In the genomic region with DNA sequence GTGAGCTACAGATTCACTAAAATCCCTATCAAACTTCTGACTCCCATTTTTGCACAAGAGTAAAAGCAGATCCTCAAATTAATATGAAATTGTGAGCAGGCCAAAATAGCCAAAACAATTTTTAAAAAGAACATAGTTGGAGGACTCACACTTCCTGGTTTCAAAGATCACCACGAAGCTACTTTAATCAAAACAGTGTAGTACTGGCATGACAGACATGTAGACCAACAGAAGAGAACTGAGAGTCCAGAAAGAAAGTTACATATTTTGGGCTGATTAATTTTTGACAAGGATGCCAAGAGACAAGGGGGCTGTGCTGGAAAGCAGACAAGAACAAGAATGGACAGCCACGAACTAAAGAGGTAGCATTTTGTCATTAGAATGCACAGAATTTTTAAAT, we compare ENCODE assay signal across 9 cellular contexts. TPM values are rescaled to one million over a fixed set of nuclear protein-coding genes. Genes with fewer than 3 reads are reported as not detected.
A peak's percentile ranks its signal among the peaks of the same experiment; 100 is the strongest.
DNase-seq lines count a peak whose midpoint lies in the region; ATAC-seq, FAIRE-seq and TF ChIP-seq lines count a peak whose summit lies in the region.
"Had no signal": no experiment of that assay in that cellular context is flagged by ENCODE, and none has a peak within 500 bp of the region (broad histone marks: within the 10 kb centered on the region; RNA-seq: fewer than 3 reads in every experiment).

No MANE protein-coding gene starts in this region.

- TF ChIP-seq CTCF in IMR-90 (conservative IDR thresholded peaks at IDR 0.05; ENCODE audit: low read depth, low read length) (no peak), HepG2 (CRISPR knock-in tag; IDR thresholded peaks at IDR 0.05) (no peak), GM13976 (IDR thresholded peaks at IDR 0.05; ENCODE audit: borderline replicate concordance, control extremely low read depth, extremely low read depth, insufficient read depth, missing control alignments) (no peak)

- TF ChIP-seq RAD21 in IMR-90 (IDR thresholded peaks at IDR 0.05; ENCODE audit: low read length) (no peak), HepG2 (CRISPR knock-in tag; IDR thresholded peaks at IDR 0.05) (no peak)

- H2BK120ac ChIP-seq in IMR-90 (ENCODE audit: low read depth, low read length), result no peak overlapping the region

- TF ChIP-seq POLR2A in IMR-90 (IDR thresholded peaks at IDR 0.05; ENCODE audit: low read depth, low read length), result no peak
- no peak for TF ChIP-seq POLR2A in HepG2 (IDR thresholded peaks at IDR 0.05; ENCODE audit: insufficient read depth in 1 of 2, low read depth in 2 of 2, low read length in 2 of 2)

- FAIRE-seq in HepG2 (lab: Jason Lieb, UNC), result no peak

- H2BK15ac ChIP-seq in IMR-90 (ENCODE audit: low read depth, low read length), result no peak overlapping the region

- BruUV-seq in IMR-90 (replicated peaks; lab: Mats Ljungman, UMichigan) (no TSS peak), HepG2 (replicated peaks; lab: Mats Ljungman, UMichigan) (no TSS peak)

- H3K79me1 ChIP-seq in IMR-90 (ENCODE audit: low read depth in 1 of 2, low read length in 2 of 2), result peaks cover 23 to 62% of the 10 kb centered on the region in 2 experiments

- POLR2A ChIA-PET in IMR-90 (lab: Charles Lee; ENCODE audit: unreplicated experiment), result no interaction called here
- POLR2A ChIA-PET in HepG2 (lab: Yijun Ruan, JAX), result interaction anchor here (1.0 to 1.3 kb wide), 2 partner anchors 13 to 138 kb away, joined by 3 read pairs; a partner anchor contains a TSS

- no peak overlapping the region for H4K91ac ChIP-seq in IMR-90 (ENCODE audit: insufficient read depth, low read depth, low read length)

- peak; percentile 54 for DNase-seq in CD1c-positive myeloid dendritic cell (ENCODE audit: extremely low spot score)
- no peak for DNase-seq in IMR-90
- DNase-seq in HepG2 (ENCODE audit: low spot score), result no peak
- DNase-seq in posterior vena cava (ENCODE audit: low spot score), result no peak
- DNase-seq in GM13976 (ENCODE audit: low spot score), result no peak
- DNase-seq in NCI-H1417 (lab: John Stamatoyannopoulos, UW), result no peak
- DNase-seq in H4 (ENCODE audit: low spot score), result no peak
- DNase-seq: NCI-H1092 treated with DMSO at 0.1 percent for 48 hours had no signal

- H3K9me3 ChIP-seq in IMR-90 (ENCODE audit: control insufficient read depth, insufficient read depth, low read length), result no peaks in the 10 kb centered on the region
- H3K9me3 ChIP-seq in HepG2 (ENCODE audit: low read length), result no peaks in the 10 kb centered on the region

- no peak overlapping the region for H2AK9ac ChIP-seq in IMR-90 (replicated peaks; ENCODE audit: low read depth, low read length, poor library complexity)

- ATAC-seq in GM21526 (IDR thresholded peaks at IDR 0.05; ENCODE audit: low FRiP score, unreplicated experiment) (peak; percentile 56), IMR-90 (ENCODE audit: low read depth) (peak; percentile 48; the same call in 1 of the 2 replicates), HepG2 (no peak)

- no peaks in the 10 kb centered on the region for H3K36me3 ChIP-seq in IMR-90 (ENCODE audit: control insufficient read depth, insufficient read depth, low read length)
- H3K36me3 ChIP-seq in HepG2 (replicated peaks in 1 of 2; ENCODE audit: control insufficient read depth in 1 of 2, insufficient read depth in 2 of 2, low read length in 2 of 2), result no peaks in the 10 kb centered on the region

- intact Hi-C loops in IMR-90 (cut with micrococcal nuclease), result no loop called here
- intact Hi-C loops in HepG2 (cut with micrococcal nuclease; ENCODE audit: unreplicated experiment), result no loop called here
- intact Hi-C loops in posterior vena cava (cut with DNase I), result no loop called here

- H3K4me3 ChIP-seq in IMR-90 (ENCODE audit: insufficient read depth, low read depth, low read length) (no peak overlapping the region), HepG2 (replicated peaks in 1 of 3; ENCODE audit: insufficient read depth in 1 of 3, low read depth in 2 of 3, low read length in 3 of 3) (no peak overlapping the region)

- no peak overlapping the region for H4K5ac ChIP-seq in IMR-90 (ENCODE audit: low read depth, low read length)

- no peak overlapping the region for H3K23ac ChIP-seq in IMR-90 (ENCODE audit: low read depth, low read length)

- no peak overlapping the region for H3K4ac ChIP-seq in IMR-90 (ENCODE audit: low read depth, low read length)

- no peak overlapping the region for H2AFZ ChIP-seq in IMR-90 (replicated peaks; ENCODE audit: low read length, poor library complexity)
- H2AFZ ChIP-seq in HepG2 (ENCODE audit: low read length), result no peak overlapping the region

- H3K9me1 ChIP-seq in IMR-90 (ENCODE audit: insufficient read depth, low read length), result peaks cover 18% of the 10 kb centered on the region

- peaks cover 15% of the 10 kb centered on the region for H3K4me1 ChIP-seq in IMR-90 (ENCODE audit: control insufficient read depth, insufficient read depth, low read length)
- peaks cover 59% of the 10 kb centered on the region for H3K4me1 ChIP-seq in HepG2 (ENCODE audit: insufficient read depth, low read length)

- CTCF ChIA-PET in IMR-90 (lab: Yijun Ruan, JAX) (no interaction called here), HepG2 (lab: Yijun Ruan, JAX; ENCODE audit: low intra/inter-chr PET ratio, low total read pairs) (no interaction called here)

- no peak overlapping the region for H2BK20ac ChIP-seq in IMR-90 (ENCODE audit: low read depth, low read length)

- peaks cover 100% of the 10 kb centered on the region for H3K79me2 ChIP-seq in HepG2 (ENCODE audit: insufficient read depth, low read length)

- H3K27me3 ChIP-seq in IMR-90 (ENCODE audit: control insufficient read depth, insufficient read depth, low read length), result no peaks in the 10 kb centered on the region
- no peaks in the 10 kb centered on the region for H3K27me3 ChIP-seq in HepG2 (ENCODE audit: control insufficient read depth in 1 of 2, insufficient read depth in 2 of 2, low read length in 2 of 2)

- H4K20me1 ChIP-seq in IMR-90 (ENCODE audit: insufficient read depth, low read length) (peaks cover 68% of the 10 kb centered on the region), HepG2 (ENCODE audit: insufficient read depth, low read length) (peaks cover 16% of the 10 kb centered on the region; the same call in 1 of the 2 replicates)

- TF ChIP-seq EP300 in HepG2 (IDR thresholded peaks at IDR 0.05; ENCODE audit: low read depth in 2 of 2, low read length in 2 of 2), result no peak
- no peak for TF ChIP-seq EP300 in HepG2 (CRISPR knock-in tag; IDR thresholded peaks at IDR 0.05; ENCODE audit: borderline replicate concordance)

- H3K9ac ChIP-seq in IMR-90 (ENCODE audit: low read depth, low read length) (no peak overlapping the region), HepG2 (ENCODE audit: insufficient read depth, low read depth, low read length) (peak overlapping the region; percentile 12; the same call in 1 of the 2 replicates)

- in situ Hi-C loops in IMR-90 (cut with MboI; ENCODE audit: low sequenced_read_pairs), result no loop called here
- in situ Hi-C loops in HepG2 (cut with HindIII; ENCODE audit: extremely low pct_ligation_motif_present, low pct_unique_long_range_greater_than_20kb), result no loop called here
- in situ Hi-C loops in GM13976 (cut with MboI; ENCODE audit: low sequenced_read_pairs, unreplicated experiment), result no loop called here

- dilution Hi-C loops in IMR-90 (cut with HindIII; ENCODE audit: low sequenced_read_pairs, unreplicated experiment), result no loop called here

- no peak overlapping the region for H3K56ac ChIP-seq in IMR-90 (ENCODE audit: extremely low read depth, insufficient read depth, low read length)

- no peak overlapping the region for H2AK5ac ChIP-seq in IMR-90 (ENCODE audit: low read depth, low read length)

- H3K27ac ChIP-seq in IMR-90 (ENCODE audit: insufficient read depth, low read length) (no peak overlapping the region), HepG2 (ENCODE audit: extremely low read length, insufficient read depth, low read length) (no peak overlapping the region)

- H3K14ac ChIP-seq in IMR-90 (replicated peaks; ENCODE audit: low read depth, low read length), result no peak overlapping the region

- H3K4me2 ChIP-seq in IMR-90 (ENCODE audit: low read depth, low read length), result peak overlapping the region; percentile 62; the same call in 1 of the 2 replicates
- peak overlapping the region; percentile 46 for H3K4me2 ChIP-seq in HepG2 (ENCODE audit: low read depth, low read length)

- no peak overlapping the region for H3K18ac ChIP-seq in IMR-90 (ENCODE audit: low read depth, low read length)

- no peak overlapping the region for H4K8ac ChIP-seq in IMR-90 (ENCODE audit: low read depth in 2 of 2, low read length in 2 of 2)

- WGBS in IMR-90 (ENCODE audit: extremely low coverage in 2 of 2, insufficient read length in 1 of 2), 2 experiments, result no CpG with 5 or more reads among the region's 2 CpGs
- WGBS in HepG2 (ENCODE audit: low lambda C conversion rate), result 46% methylated on average over 2 of the region's 2 CpGs

- no peak overlapping the region for H2BK5ac ChIP-seq in IMR-90 (ENCODE audit: low read depth, low read length, poor library complexity, severe bottlenecking)

RNA-seq across cellular contexts. Expression of a gene that starts 14.2 kb away (rescaled TPM):
- 106 TPM in 2 replicates for total RNA-seq in IMR-90 (2012; rRNA removed)
- polyA plus RNA-seq in IMR-90 (2012; rRNA removed), result 35.0 and 42.4 TPM in 2 replicates
- 12.1 and 16.0 TPM in 2 replicates for polyA plus RNA-seq in IMR-90 (2012; cell fraction: cytosol; rRNA removed)
- 16.5 and 76.9 TPM in 2 replicates for polyA plus RNA-seq in IMR-90 (2012; cell fraction: nucleus; rRNA removed; ENCODE audit: low replicate concordance)
- total RNA-seq in HepG2 (2016; rRNA removed; fragmentation: Illumina TruSeq; extraction: Trizol), result 58.7 and 66.2 TPM in 2 replicates
- total RNA-seq in HepG2 (2016; cell fraction: cytosol; rRNA removed; fragmentation: Illumina TruSeq; extraction: Trizol; ENCODE audit: low read depth), result 78.1 and 78.2 TPM in 2 replicates
- 52.1 and 70.0 TPM in 2 replicates for total RNA-seq in HepG2 (2016; cell fraction: insoluble cytoplasmic fraction; rRNA removed; fragmentation: Illumina TruSeq; extraction: Trizol)
- total RNA-seq in HepG2 (2016; cell fraction: membrane; rRNA removed; fragmentation: Illumina TruSeq; extraction: Trizol), result 77.4 and 91.4 TPM in 2 replicates
- total RNA-seq in HepG2 (2016; cell fraction: nucleus; rRNA removed; fragmentation: Illumina TruSeq; extraction: Trizol), result 66.9 and 80.4 TPM in 2 replicates
- polyA plus RNA-seq in HepG2 (2011; rRNA removed), result 30.8 and 35.0 TPM in 2 replicates
- polyA plus RNA-seq in HepG2 (2011; cell fraction: cytosol; rRNA removed), result 16.0 and 20.5 TPM in 2 replicates
- 30.8 and 37.4 TPM in 2 replicates for polyA plus RNA-seq in HepG2 (2011; cell fraction: nucleus; rRNA removed)
- polyA plus RNA-seq in HepG2 (2012), result 29.3 and 30.2 TPM in 2 replicates
- polyA plus RNA-seq in HepG2 (2016; cell fraction: cytosol; fragmentation: Illumina TruSeq; extraction: Trizol; ENCODE audit: low read depth), result 19.2 and 19.8 TPM in 2 replicates
- 56.6 and 58.1 TPM in 2 replicates for polyA plus RNA-seq in HepG2 (2016; cell fraction: insoluble cytoplasmic fraction; fragmentation: Illumina TruSeq; extraction: Trizol; ENCODE audit: low read depth)
- polyA plus RNA-seq in HepG2 (2016; cell fraction: membrane; fragmentation: Illumina TruSeq; extraction: Trizol; ENCODE audit: low read depth), result 49.6 and 56.3 TPM in 2 replicates
- polyA plus RNA-seq in HepG2 (2016; cell fraction: nucleus; fragmentation: Illumina TruSeq; extraction: Trizol; ENCODE audit: insufficient read depth, low read depth), result 75.7 and 79.3 TPM in 2 replicates
- 40.1 and 68.9 TPM in 2 replicates for polyA minus RNA-seq in HepG2 (2011; rRNA and poly(A)+ RNA removed; ENCODE audit: low replicate concordance)
- 17.1 and 17.7 TPM in 2 replicates for polyA minus RNA-seq in HepG2 (2011; cell fraction: cytosol; rRNA and poly(A)+ RNA removed)
- polyA minus RNA-seq in HepG2 (2011; cell fraction: nucleus; rRNA and poly(A)+ RNA removed), result 93.1 and 104 TPM in 2 replicates
- total RNA-seq in posterior vena cava, result 10 to 100 TPM; 55.8 to 82.7 TPM
- 67.6 and 77.8 TPM in 2 replicates for total RNA-seq in H4 (2014; rRNA removed; shearing (Covaris generic))
